Comparison of ENCODE assay signal across 5 cellular contexts in the genomic region with DNA sequence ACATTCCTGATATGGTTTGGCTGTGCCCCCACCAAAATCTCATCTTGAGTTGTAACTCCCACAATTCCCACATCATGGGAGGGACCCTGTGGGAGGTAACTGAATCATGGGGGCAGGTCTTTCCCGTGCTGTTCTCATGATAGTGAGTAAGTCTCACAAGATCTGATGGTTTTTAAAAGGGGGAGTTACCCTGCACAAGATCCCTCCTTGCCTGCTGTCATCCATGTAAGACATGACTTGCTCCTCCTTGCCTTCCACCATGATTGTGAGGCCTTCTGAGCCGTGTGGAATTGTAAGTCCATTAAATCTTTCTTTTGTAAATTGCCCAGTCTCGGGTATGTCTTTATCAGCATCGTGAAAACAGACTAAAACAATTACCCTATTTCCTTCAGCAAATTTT. TPM values are rescaled to one million over a fixed set of nuclear protein-coding genes. Genes with fewer than 3 reads are reported as not detected.
DNase-seq lines count a peak whose midpoint lies in the region; ATAC-seq, FAIRE-seq and TF ChIP-seq lines count a peak whose summit lies in the region.
"Not testable (repeated sequence)": the region's sequence is repeated elsewhere in the genome, so short reads cannot be mapped to it uniquely, and the experiment has no call there.

No MANE protein-coding gene starts in this region.

- H3K9me3 ChIP-seq in T-helper 17 cell (ENCODE audit: control insufficient read depth, low read length, poor library complexity, severe bottlenecking): not testable (repeated sequence)

- ATAC-seq in T-helper 17 cell: not testable (repeated sequence)

- H3K4me1 Mint-ChIP-seq in T-helper 17 cell: not testable (repeated sequence)

- not testable (repeated sequence) for H3K4me3 Mint-ChIP-seq in T-helper 17 cell

- H3K36me3 Mint-ChIP-seq in T-helper 17 cell (ENCODE audit: low read depth): not testable (repeated sequence)

- peak; percentile 3 for FAIRE-seq in G401.6 (lab: Jason Lieb, UNC)

- DNase-seq in RKO (ENCODE audit: low spot score) (peak; percentile 14), amniotic epithelial cell (ENCODE audit: low read depth) (peak; percentile 37), fibroblast of mammary gland (ENCODE audit: low read depth) (peak; percentile 35)
- DNase-seq in T-helper 17 cell: not testable (repeated sequence)

- TF ChIP-seq CTCF in fibroblast of mammary gland (conservative IDR thresholded peaks at IDR 0.05; ENCODE audit: control insufficient read depth, insufficient read depth, low read depth, low read length): not testable (repeated sequence)

- not testable (repeated sequence) for H3K27me3 Mint-ChIP-seq in T-helper 17 cell

- H3K4me3 ChIP-seq in fibroblast of mammary gland (ENCODE audit: control insufficient read depth, low read depth, low read length): not testable (repeated sequence)

- peak overlapping the region; percentile 41 for H3K27ac Mint-ChIP-seq in T-helper 17 cell

RNA-seq across cellular contexts. Expression of a gene that starts 15.7 kb away (rescaled TPM):
- total RNA-seq in T-helper 17 cell: 10 to 100 TPM; 12.7 to 13.8 TPM

RNA-seq across cellular contexts. Expression of a gene that starts 47.0 kb away (rescaled TPM):
- 10 to 100 TPM; 34.4 to 35.1 TPM for total RNA-seq in T-helper 17 cell
